15 cellular contexts compared by ENCODE assay signal in the genomic region with DNA sequence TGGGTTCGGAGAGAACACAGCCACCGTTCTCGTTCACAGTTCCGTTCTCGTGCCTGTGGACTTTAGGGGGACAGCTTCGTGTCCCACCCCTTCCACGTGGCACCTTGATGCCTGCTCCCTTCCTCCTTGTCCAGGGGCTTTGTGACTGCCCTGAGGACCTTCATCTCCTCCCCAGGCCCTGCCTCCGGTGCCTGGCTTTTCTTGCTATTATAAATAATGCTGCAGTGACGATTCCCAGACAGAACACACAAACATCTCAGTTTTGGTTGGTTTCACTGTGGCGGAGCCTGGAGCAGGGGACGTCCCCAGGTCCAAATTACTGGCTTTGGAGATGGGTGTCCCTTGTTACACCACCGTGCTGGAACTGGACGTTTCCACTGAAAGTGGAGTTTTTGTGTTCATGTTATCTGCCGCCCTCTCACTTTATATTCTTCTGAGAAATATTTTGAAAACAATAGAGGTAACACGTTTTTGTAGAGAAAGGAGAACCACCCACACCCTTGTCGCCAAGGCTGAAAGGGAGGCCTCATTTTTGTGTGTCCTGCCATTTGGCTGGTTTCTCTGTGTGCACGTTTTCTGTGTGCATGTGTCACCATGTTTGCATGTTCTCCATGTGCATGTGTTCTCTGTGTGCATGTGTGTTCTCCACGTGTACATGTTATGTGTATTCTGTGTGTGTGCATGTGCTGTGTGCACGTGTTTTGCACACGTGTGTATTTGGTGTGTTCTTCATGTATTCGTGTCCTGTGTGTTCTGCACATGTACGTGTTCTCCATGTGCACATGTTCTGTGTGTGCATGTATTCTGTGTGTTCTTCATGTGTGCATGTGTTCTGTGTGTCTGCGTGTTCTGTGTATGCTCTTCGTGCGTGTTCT. TPM values are rescaled to one million over a fixed set of nuclear protein-coding genes. Genes with fewer than 3 reads are reported as not detected.
A peak's percentile ranks its signal among the peaks of the same experiment; 100 is the strongest.
DNase-seq lines count a peak whose midpoint lies in the region; ATAC-seq and TF ChIP-seq lines count a peak whose summit lies in the region.
"Had no signal": no experiment of that assay in that cellular context is flagged by ENCODE, and none has a peak within 500 bp of the region (broad histone marks: within the 10 kb centered on the region; RNA-seq: fewer than 3 reads in every experiment).

No MANE protein-coding gene starts in this region.

- H3K9me3 Mint-ChIP-seq in endodermal cell = no peaks in the 10 kb centered on the region
- H3K9me3 Mint-ChIP-seq in nephron progenitor cell = no peaks in the 10 kb centered on the region
- no peaks in the 10 kb centered on the region for H3K9me3 Mint-ChIP-seq in type B pancreatic cell
- H3K9me3 Mint-ChIP-seq: activated T-helper 1 cell treated with anti-CD3 and anti-CD28 coated beads, Interleukin-12 subunit alpha, Interleukin-12 subunit beta, Interleukin-2, Interleukin-4 antibody, amounts not matched to agents 30 ng/mL and 10 ng/mL and 1 ng/mL, durations not matched to agents 14 hours and 24 hours and 36 hours had no signal

- H3K36me3 ChIP-seq in endodermal cell (ENCODE audit: control insufficient read depth, insufficient read depth, low read length) = no peaks in the 10 kb centered on the region
- H3K36me3 ChIP-seq in upper lobe of left lung = no peaks in the 10 kb centered on the region
- H3K36me3 ChIP-seq: HAP-1 had no signal

- H3K36me3 Mint-ChIP-seq in endodermal cell (ENCODE audit: low read depth) (no peaks in the 10 kb centered on the region), nephron progenitor cell (ENCODE audit: low read depth) (no peaks in the 10 kb centered on the region), type B pancreatic cell (no peaks in the 10 kb centered on the region)
- H3K36me3 Mint-ChIP-seq: stimulated activated memory B cell treated with anti-CD40 and anti-IgM and Interleukin-4, amounts not matched to agents 10 μg/mL and 1 μg/mL and 100 μg/mL, for 72 hours had no signal

- H3K27ac ChIP-seq in endodermal cell (ENCODE audit: low read depth, low read length) (peak overlapping the region; percentile 75), upper lobe of left lung (no peak overlapping the region)
- H3K27ac ChIP-seq: 22Rv1 had no signal

- no peak overlapping the region for H3K4me3 ChIP-seq in endodermal cell (ENCODE audit: low read length)
- H3K4me3 ChIP-seq in upper lobe of left lung = no peak overlapping the region
- H3K4me3 ChIP-seq: HAP-1 had no signal

- TF ChIP-seq POLR2A in upper lobe of left lung (IDR thresholded peaks at IDR 0.05) = no peak

- peaks cover 8% of the 10 kb centered on the region for H3K4me1 Mint-ChIP-seq in endodermal cell
- H3K4me1 Mint-ChIP-seq in nephron progenitor cell = peaks cover 58% of the 10 kb centered on the region
- H3K4me1 Mint-ChIP-seq in type B pancreatic cell (ENCODE audit: unreplicated experiment) = peaks cover 62% of the 10 kb centered on the region
- H3K4me1 Mint-ChIP-seq: activated CD4-positive, alpha-beta T cell treated with anti-CD3 and anti-CD28 coated beads for 36 hours; stimulated activated memory B cell treated with anti-CD40 and anti-IgM and Interleukin-4, amounts not matched to agents 10 μg/mL and 1 μg/mL and 100 μg/mL, for 72 hours had no signal

- H3K4me3 Mint-ChIP-seq in endodermal cell (no peak overlapping the region), nephron progenitor cell (no peak overlapping the region), type B pancreatic cell (no peak overlapping the region)
- H3K4me3 Mint-ChIP-seq: activated CD4-positive, alpha-beta T cell treated with anti-CD3 and anti-CD28 coated beads for 36 hours; activated T-helper 1 cell treated with anti-CD3 and anti-CD28 coated beads, Interleukin-12 subunit alpha, Interleukin-12 subunit beta, Interleukin-2, Interleukin-4 antibody, amounts not matched to agents 30 ng/mL and 10 ng/mL and 1 ng/mL, durations not matched to agents 14 hours and 24 hours and 36 hours; stimulated activated memory B cell treated with anti-CD40 and anti-IgM and Interleukin-4, amounts not matched to agents 10 μg/mL and 1 μg/mL and 100 μg/mL, for 72 hours had no signal

- WGBS in endodermal cell (ENCODE audit: insufficient coverage in 1 of 2, insufficient read length in 1 of 2), 2 experiments = 88 to 89% methylated on average over 15 to 25 of the region's 25 CpGs
- WGBS in upper lobe of left lung, 2 donors = 65 to 74% methylated on average over 25 of the region's 25 CpGs

- no peak overlapping the region for H3K27ac Mint-ChIP-seq in endodermal cell
- peak overlapping the region; percentile 83 for H3K27ac Mint-ChIP-seq in nephron progenitor cell
- peak overlapping the region; percentile 13 for H3K27ac Mint-ChIP-seq in type B pancreatic cell
- H3K27ac Mint-ChIP-seq: activated CD4-positive, alpha-beta T cell treated with anti-CD3 and anti-CD28 coated beads for 36 hours; activated T-helper 1 cell treated with anti-CD3 and anti-CD28 coated beads, Interleukin-12 subunit alpha, Interleukin-12 subunit beta, Interleukin-2, Interleukin-4 antibody, amounts not matched to agents 30 ng/mL and 10 ng/mL and 1 ng/mL, durations not matched to agents 14 hours and 24 hours and 36 hours; stimulated activated memory B cell treated with anti-CD40 and anti-IgM and Interleukin-4, amounts not matched to agents 10 μg/mL and 1 μg/mL and 100 μg/mL, for 72 hours had no signal

- DNase-seq in DMS 273 (lab: John Stamatoyannopoulos, UW; ENCODE audit: unreplicated experiment) = peak; percentile 53
- DNase-seq in DMS 273 treated with DMSO at 0.1 percent for 48 hours (lab: John Stamatoyannopoulos, UW) = no peak
- DNase-seq in endodermal cell = no peak
- no peak for DNase-seq in nephron progenitor cell
- no peak for DNase-seq in type B pancreatic cell (ENCODE audit: extremely low spot score, unreplicated experiment)
- DNase-seq in upper lobe of left lung = no peak
- DNase-seq in midbrain (lab: John Stamatoyannopoulos, UW) = no peak
- DNase-seq in NCI-H774 (lab: John Stamatoyannopoulos, UW) = no peak
- DNase-seq: activated CD4-positive, alpha-beta T cell treated with anti-CD3 and anti-CD28 coated beads for 36 hours; KG1; stimulated activated CD4-positive, alpha-beta T cell treated with anti-CD3 and anti-CD28 coated beads, Interleukin-1b, Interleukin-23, amount 100 ng/mL, for 48 hours had no signal

- no peak for TF ChIP-seq EP300 in upper lobe of left lung (IDR thresholded peaks at IDR 0.05)

- no peaks in the 10 kb centered on the region for H3K9me3 ChIP-seq in endodermal cell (ENCODE audit: control insufficient read depth, low read length)
- H3K9me3 ChIP-seq in upper lobe of left lung = no peaks in the 10 kb centered on the region
- H3K9me3 ChIP-seq: HAP-1 had no signal

- H3K4me1 ChIP-seq in endodermal cell (ENCODE audit: control insufficient read depth, insufficient read depth, low read length) (no peaks in the 10 kb centered on the region), upper lobe of left lung (no peaks in the 10 kb centered on the region)

- no peak for TF ChIP-seq CTCF in endodermal cell (conservative IDR thresholded peaks at IDR 0.05)
- TF ChIP-seq CTCF in nephron progenitor cell (IDR thresholded peaks at IDR 0.05) = no peak
- no peak for TF ChIP-seq CTCF in type B pancreatic cell (conservative IDR thresholded peaks at IDR 0.05)
- no peak for TF ChIP-seq CTCF in upper lobe of left lung (IDR thresholded peaks at IDR 0.05)

- H3K9ac ChIP-seq in endodermal cell (ENCODE audit: extremely low read depth, low read length, poor library complexity, severe bottlenecking) = no peak overlapping the region

- H3K27me3 ChIP-seq in endodermal cell (ENCODE audit: control insufficient read depth, insufficient read depth, low read length, poor library complexity, severe bottlenecking) (no peaks in the 10 kb centered on the region), upper lobe of left lung (no peaks in the 10 kb centered on the region)

- no peak for ATAC-seq in upper lobe of left lung (ENCODE audit: low FRiP score in 2 of 2)
- ATAC-seq: activated CD4-positive, alpha-beta T cell treated with anti-CD3 and anti-CD28 coated beads for 36 hours; stimulated activated memory B cell treated with anti-CD40 and anti-IgM and Interleukin-4, amounts not matched to agents 10 μg/mL and 1 μg/mL and 100 μg/mL, for 72 hours had no signal

- no peaks in the 10 kb centered on the region for H3K27me3 Mint-ChIP-seq in endodermal cell (ENCODE audit: insufficient read depth)
- H3K27me3 Mint-ChIP-seq in nephron progenitor cell (ENCODE audit: low read depth, poor library complexity) = no peaks in the 10 kb centered on the region
- H3K27me3 Mint-ChIP-seq in type B pancreatic cell = no peaks in the 10 kb centered on the region
- H3K27me3 Mint-ChIP-seq: activated CD4-positive, alpha-beta T cell treated with anti-CD3 and anti-CD28 coated beads for 36 hours had no signal

RNA-seq across cellular contexts. Expression of a gene that starts 24.2 kb away (rescaled TPM):
- total RNA-seq in endodermal cell (10 to 100 TPM; 46.1 to 48.8 TPM), type B pancreatic cell (ENCODE audit: low replicate concordance) (47.2 and 75.5 TPM in 2 replicates), upper lobe of left lung (10 to 100 TPM in 3 of 6 donors, 1 to 10 TPM in 3; 1.1 to 11.5 (median 7.3) TPM)
- 34.8 TPM for polyA plus RNA-seq in endodermal cell (2013, experiment 1 of 2)
- polyA plus RNA-seq in endodermal cell (2013, experiment 2 of 2) = 29.3 TPM
